14 cellular contexts compared by ENCODE assay signal in genomic region chr11:76279651-76280050, GRCh38.
"Had no signal": no experiment of that assay in that cellular context is flagged by ENCODE, and none has a peak within 500 bp of the region (broad histone marks: within the 10 kb centered on the region; RNA-seq: fewer than 3 reads in every experiment).

No MANE protein-coding gene starts in this region.

- H3K4me3 Mint-ChIP-seq: activated CD8-positive, alpha-beta memory T cell treated with anti-CD3 and anti-CD28 coated beads, Interleukin-2, amount 10 ng/mL, durations not matched to agents 7 days and 5 days; activated T-cell treated with anti-CD3 and anti-CD28 coated beads, Interleukin-2, amount 50 U/mL, for 24 hours; effector memory CD8-positive, alpha-beta T cell; mesothelial cell of epicardium; neural crest cell had no signal

- H3K9me3 Mint-ChIP-seq: activated naive CD4-positive, alpha-beta T cell treated with anti-CD3 and anti-CD28 coated beads, Interleukin-2, amount 50 U/mL, for 72 hours; activated T-cell treated with anti-CD3 and anti-CD28 coated beads, Interleukin-2, amount 50 U/mL, for 24 hours; effector memory CD8-positive, alpha-beta T cell; neural crest cell had no signal

- H3K27ac Mint-ChIP-seq: activated CD8-positive, alpha-beta memory T cell treated with anti-CD3 and anti-CD28 coated beads, Interleukin-2, amount 10 ng/mL, durations not matched to agents 7 days and 5 days; activated T-cell treated with anti-CD3 and anti-CD28 coated beads, Interleukin-2, amount 50 U/mL, for 24 hours; effector memory CD8-positive, alpha-beta T cell; mesothelial cell of epicardium had no signal

- H3K36me3 Mint-ChIP-seq: activated CD8-positive, alpha-beta memory T cell treated with anti-CD3 and anti-CD28 coated beads, Interleukin-2, amount 10 ng/mL, durations not matched to agents 7 days and 5 days; activated naive CD4-positive, alpha-beta T cell treated with anti-CD3 and anti-CD28 coated beads, Interleukin-2, amount 50 U/mL, for 72 hours; mesothelial cell of epicardium had no signal

- H3K27ac ChIP-seq: brain microvascular endothelial cell, lower lobe of right lung, parathyroid adenoma had no signal

- H3K27me3 Mint-ChIP-seq: activated T-cell treated with anti-CD3 and anti-CD28 coated beads, Interleukin-2, amount 50 U/mL, for 24 hours; effector memory CD8-positive, alpha-beta T cell had no signal

- H3K4me1 ChIP-seq: lower lobe of right lung, parathyroid adenoma had no signal

- H3K4me3 ChIP-seq: lower lobe of right lung had no signal

- ATAC-seq: activated CD8-positive, alpha-beta memory T cell treated with anti-CD3 and anti-CD28 coated beads, Interleukin-2, amount 10 ng/mL, durations not matched to agents 7 days and 5 days; activated naive CD4-positive, alpha-beta T cell treated with anti-CD3 and anti-CD28 coated beads, Interleukin-2, amount 50 U/mL, for 72 hours; effector memory CD8-positive, alpha-beta T cell; lower lobe of right lung had no signal

- H2AFZ ChIP-seq: parathyroid adenoma had no signal

- DNase-seq: activated CD4-positive, alpha-beta T cell treated with anti-CD3 and anti-CD28 coated beads for 1 hour; activated CD4-positive, alpha-beta T cell treated with anti-CD3 and anti-CD28 coated beads, Interleukin-2, amount 50 U/mL, for 48 hours; activated CD8-positive, alpha-beta memory T cell treated with anti-CD3 and anti-CD28 coated beads, Interleukin-2, amount 10 ng/mL, durations not matched to agents 7 days and 5 days; activated effector memory CD4-positive, alpha-beta T cell treated with anti-CD3 and anti-CD28 coated beads, Interleukin-2, amount 50 U/mL, for 16 hours; activated T-cell treated with anti-CD3 and anti-CD28 coated beads, Interleukin-2, amount 50 U/mL, for 24 hours; brain microvascular endothelial cell; effector memory CD8-positive, alpha-beta T cell; erythroblast; lower lobe of right lung; retina had no signal

- H3K9ac ChIP-seq: parathyroid adenoma had no signal

- H3K4me1 Mint-ChIP-seq: activated CD8-positive, alpha-beta memory T cell treated with anti-CD3 and anti-CD28 coated beads, Interleukin-2, amount 10 ng/mL, durations not matched to agents 7 days and 5 days; neural crest cell had no signal

- H3K9me3 ChIP-seq: lower lobe of right lung had no signal

- H3K36me3 ChIP-seq: brain microvascular endothelial cell, lower lobe of right lung had no signal

- H3K27me3 ChIP-seq: brain microvascular endothelial cell had no signal

- H3K79me2 ChIP-seq: parathyroid adenoma had no signal
